ENCODE assay signal across 21 cellular contexts in genomic region chr9:95100071-95100627, GRCh38.
A peak's percentile ranks its signal among the peaks of the same experiment; 100 is the strongest.
DNase-seq lines count a peak whose midpoint lies in the region; ATAC-seq and TF ChIP-seq lines count a peak whose summit lies in the region.
"Had no signal": no experiment of that assay in that cellular context is flagged by ENCODE, and none has a peak within 500 bp of the region (broad histone marks: within the 10 kb centered on the region; RNA-seq: fewer than 3 reads in every experiment).

No MANE protein-coding gene starts in this region.

- H3K79me2 ChIP-seq in hepatocyte: peaks cover 4% of the 10 kb centered on the region

- H3K9ac ChIP-seq in BLaER1 treated with 17β-estradiol and CSF1 and Interleukin-3, amounts not matched to agents 10 nM and 100 nM: no peak overlapping the region

- no peak overlapping the region for H2AFZ ChIP-seq in hepatocyte
- H2AFZ ChIP-seq: PC-9 had no signal

- DNase-seq in amniotic epithelial cell (ENCODE audit: low read depth) (peak; percentile 32), hepatocyte (ENCODE audit: low spot score) (no peak), NCI-H146 (lab: John Stamatoyannopoulos, UW) (no peak), HCEC 1CT (no peak)
- DNase-seq in stimulated activated CD8-positive, alpha-beta memory T cell treated with anti-CD3 and anti-CD28 coated beads, Interleukin-4, amount 100 ng/mL, for 48 hours: no peak
- DNase-seq: activated B cell treated with CpG ODN at 0.5 μM for 24 hours; activated naive CD4-positive, alpha-beta T cell treated with anti-CD3 and anti-CD28 coated beads for 36 hours; heart right ventricle; Kasumi-1; NCI-H1694; NCI-H510A treated with DMSO at 0.1 percent for 48 hours; PC-9; retina; stimulated activated CD4-positive, alpha-beta T cell treated with anti-CD3 and anti-CD28 coated beads, Interleukin-4, amount 100 ng/mL, for 24 hours; T-cell had no signal

- no peaks in the 10 kb centered on the region for H3K9me2 ChIP-seq in hepatocyte (replicated peaks; ENCODE audit: insufficient read depth)

- H3K4me2 ChIP-seq in BLaER1 treated with 17β-estradiol and CSF1 and Interleukin-3, amounts not matched to agents 10 nM and 100 nM: peak overlapping the region in 7 of 11 experiments; percentile 8 to 95 (median 77); a peak in 10 of 22 replicates
- no peak overlapping the region for H3K4me2 ChIP-seq in hepatocyte
- H3K4me2 ChIP-seq: PC-9 had no signal

- TF ChIP-seq CTCF in hepatocyte (IDR thresholded peaks at IDR 0.05; ENCODE audit: poor library complexity): no peak

- no peaks in the 10 kb centered on the region for H4K20me1 ChIP-seq in BLaER1 treated with 17β-estradiol and CSF1 and Interleukin-3, amounts not matched to agents 10 nM and 100 nM
- no peaks in the 10 kb centered on the region for H4K20me1 ChIP-seq in hepatocyte (ENCODE audit: insufficient read depth, poor library complexity, severe bottlenecking)

- WGBS in hepatocyte (ENCODE audit: low lambda C conversion rate, missing lambda C conversion rate): 89% methylated on average over 4 of the region's 4 CpGs

- H3K27ac ChIP-seq in BLaER1 treated with 17β-estradiol and CSF1 and Interleukin-3, amounts not matched to agents 10 nM and 100 nM: no peak overlapping the region
- H3K27ac ChIP-seq in hepatocyte (peak overlapping the region; percentile 24), skin epidermis (peak overlapping the region in 14 of 21 experiments; percentile 24 to 85 (median 64))
- H3K27ac ChIP-seq: PC-9 had no signal

- H3K9me3 ChIP-seq in BLaER1 treated with 17β-estradiol and CSF1 and Interleukin-3, amounts not matched to agents 10 nM and 100 nM (replicated peaks in 1 of 11): no peaks in the 10 kb centered on the region; a peak in 1 of 22 replicates
- no peaks in the 10 kb centered on the region for H3K9me3 ChIP-seq in hepatocyte (ENCODE audit: low read depth)
- H3K9me3 ChIP-seq: BE2C, heart right ventricle had no signal

- H3K27me3 ChIP-seq in BLaER1 treated with 17β-estradiol and CSF1 and Interleukin-3, amounts not matched to agents 10 nM and 100 nM: no peaks in the 10 kb centered on the region
- H3K27me3 ChIP-seq in hepatocyte: no peaks in the 10 kb centered on the region
- H3K27me3 ChIP-seq: BE2C, cardiac muscle cell, heart right ventricle had no signal

- no peak overlapping the region for H3K4me3 ChIP-seq in BLaER1 treated with 17β-estradiol and CSF1 and Interleukin-3, amounts not matched to agents 10 nM and 100 nM
- H3K4me3 ChIP-seq in hepatocyte: no peak overlapping the region
- H3K4me3 ChIP-seq in skin epidermis: no peak overlapping the region
- H3K4me3 ChIP-seq: cardiac muscle cell, heart right ventricle, PC-9 had no signal

- peaks cover 0 to 24% (median 0%) of the 10 kb centered on the region in 11 experiments; a peak in 5 of 22 replicates for H3K36me3 ChIP-seq in BLaER1 treated with 17β-estradiol and CSF1 and Interleukin-3, amounts not matched to agents 10 nM and 100 nM
- H3K36me3 ChIP-seq in hepatocyte (replicated peaks; ENCODE audit: insufficient read depth, low read depth): no peaks in the 10 kb centered on the region
- H3K36me3 ChIP-seq: cardiac muscle cell had no signal

- ATAC-seq in HG03175 (IDR thresholded peaks at IDR 0.05; ENCODE audit: unreplicated experiment): no peak
- ATAC-seq: heart right ventricle, left lobe of liver, T-cell had no signal

- H3K4me1 ChIP-seq in BLaER1 treated with 17β-estradiol and CSF1 and Interleukin-3, amounts not matched to agents 10 nM and 100 nM: peaks cover 7 to 42% (median 29%) of the 10 kb centered on the region in 10 experiments
- H3K4me1 ChIP-seq in hepatocyte (ENCODE audit: insufficient read depth): peaks cover 19% of the 10 kb centered on the region

Comparison
In these comparisons a context has a peak if more than half of its experiments do, and no peak if none do; other contexts are left out.
1. H3K27ac ChIP-seq: peak in hepatocyte (single experiment) and skin epidermis (14 of 21); none in BLaER1 treated with 17β-estradiol and CSF1 and Interleukin-3, amounts not matched to agents 10 nM and 100 nM (0 of 11).